ENCODE assay signal across 1 cellular context in genomic region chr16:89100601-89101302, GRCh38.
TF ChIP-seq lines count a peak whose summit lies in the region.

No MANE protein-coding gene starts in this region.

TF ChIP-seq in H1, 55 proteins besides CTCF, POLR2A, EP300 and RAD21 (continued from another document):
- no peak for TF ChIP-seq GTF2F1 (IDR thresholded peaks at IDR 0.05; ENCODE audit: borderline replicate concordance, low read depth, low read length)
- TF ChIP-seq KDM1A (IDR thresholded peaks at IDR 0.05; ENCODE audit: borderline replicate concordance, low read length), result no peak
- no peak for TF ChIP-seq ZNF274 (IDR thresholded peaks at IDR 0.05; ENCODE audit: borderline replicate concordance, extremely low read depth, low read length)
- no peak for TF ChIP-seq TBP (IDR thresholded peaks at IDR 0.05; ENCODE audit: low read depth, low read length)
- TF ChIP-seq SIRT6 (IDR thresholded peaks at IDR 0.05; ENCODE audit: low read length), result no peak
- no peak for TF ChIP-seq EGR1 (IDR thresholded peaks at IDR 0.05; ENCODE audit: borderline replicate concordance, low read depth, low read length)
- no peak for TF ChIP-seq ASH2L (IDR thresholded peaks at IDR 0.05; ENCODE audit: low read length)
- TF ChIP-seq RFX5 (IDR thresholded peaks at IDR 0.05; ENCODE audit: borderline replicate concordance, low read depth, low read length), result no peak
TF ChIP-seq in H1: peak in this region for 0.
